In the genomic region with DNA sequence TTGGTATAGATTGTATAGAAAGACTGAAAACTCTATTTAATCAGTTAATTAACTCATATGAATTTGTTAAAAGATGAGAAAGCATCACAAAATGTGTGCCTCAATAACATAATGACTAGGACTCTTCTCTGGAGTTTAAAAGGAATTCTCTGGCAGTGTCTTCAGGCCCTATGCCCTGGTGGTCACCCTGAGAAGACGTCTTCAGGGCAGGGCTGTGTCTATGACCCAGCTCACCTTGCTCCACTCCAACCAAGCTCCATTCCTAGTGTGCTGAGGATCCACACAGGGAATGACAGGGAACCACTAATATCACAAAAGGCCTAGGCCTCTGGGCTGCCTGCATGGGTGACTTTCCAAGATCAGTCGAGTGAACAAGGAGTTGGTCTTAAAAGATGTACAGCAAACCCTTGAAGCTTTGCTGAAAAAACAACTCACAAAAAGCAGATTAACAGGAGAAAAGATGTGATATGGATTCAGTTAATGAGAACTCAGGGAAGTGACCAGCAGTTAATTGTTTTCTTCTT, we compare ENCODE assay signal across 19 cellular contexts.
"Had no signal": no experiment of that assay in that cellular context is flagged by ENCODE, and none has a peak within 500 bp of the region (broad histone marks: within the 10 kb centered on the region; RNA-seq: fewer than 3 reads in every experiment).

No MANE protein-coding gene starts in this region.

- H3K27me3 ChIP-seq: body of pancreas, foreskin keratinocyte, right lobe of liver, testis had no signal

- DNase-seq: activated B cell treated with CpG ODN at 0.5 μM for 24 hours; activated CD4-positive, alpha-beta T cell treated with anti-CD3 and anti-CD28 coated beads for 48 hours; activated CD8-positive, alpha-beta T cell treated with anti-CD3 and anti-CD28 coated beads, Interleukin-2, amount 10 ng/mL, durations not matched to agents 7 days and 5 days; activated naive CD4-positive, alpha-beta T cell treated with Interleukin-2 at 50 U/mL for 16 hours; activated naive CD8-positive, alpha-beta T cell treated with anti-CD3 and anti-CD28 coated beads, Interleukin-2, amount 10 ng/mL, durations not matched to agents 7 days and 5 days; activated T-cell treated with anti-CD3 and anti-CD28 coated beads, Interleukin-2, amount 50 U/mL, for 24 hours; amygdala; body of pancreas; foreskin keratinocyte; hippocampal formation; islet precursor cell; natural killer cell; right lobe of liver; small intestine; stimulated activated CD4-positive, alpha-beta T cell treated with anti-CD3 and anti-CD28 coated beads, Interleukin-4, amount 100 ng/mL, for 1 hour; testis had no signal

- H3K9ac ChIP-seq: parathyroid adenoma had no signal

- H3K27me3 Mint-ChIP-seq: activated B cell treated with CpG ODN at 0.5 μM for 24 hours; activated naive CD8-positive, alpha-beta T cell treated with anti-CD3 and anti-CD28 coated beads, Interleukin-2, amount 10 ng/mL, durations not matched to agents 7 days and 5 days; activated T-cell treated with anti-CD3 and anti-CD28 coated beads, Interleukin-2, amount 50 U/mL, for 24 hours had no signal

- H3K4me3 Mint-ChIP-seq: activated B cell treated with CpG ODN at 0.5 μM for 24 hours; activated CD8-positive, alpha-beta T cell treated with anti-CD3 and anti-CD28 coated beads, Interleukin-2, amount 10 ng/mL, durations not matched to agents 7 days and 5 days; activated naive CD8-positive, alpha-beta T cell treated with anti-CD3 and anti-CD28 coated beads, Interleukin-2, amount 10 ng/mL, durations not matched to agents 7 days and 5 days; activated T-cell treated with anti-CD3 and anti-CD28 coated beads, Interleukin-2, amount 50 U/mL, for 24 hours; natural killer cell; T-helper 2 cell treated with Interferon-gamma antibody and Interleukin-4, amounts not matched to agents 5 μg/mL and 100 μg/mL, for 36 hours had no signal

- H3K9me3 ChIP-seq: body of pancreas, right lobe of liver, testis had no signal

- H3K4me1 Mint-ChIP-seq: activated B cell treated with CpG ODN at 0.5 μM for 24 hours had no signal

- H3K36me3 Mint-ChIP-seq: natural killer cell had no signal

- H2AFZ ChIP-seq: parathyroid adenoma had no signal

- H3K9me3 Mint-ChIP-seq: activated B cell treated with CpG ODN at 0.5 μM for 24 hours; activated T-helper 2 cell treated with anti-CD3 and anti-CD28 coated beads, Interferon-gamma antibody, Interleukin-2, Interleukin-4, amounts not matched to agents 10 μg/mL and 5 μg/mL and 100 μg/mL, durations not matched to agents 14 hours and 24 hours and 36 hours; T-helper 2 cell treated with Interferon-gamma antibody and Interleukin-4, amounts not matched to agents 5 μg/mL and 100 μg/mL, for 36 hours had no signal

- H3K27ac ChIP-seq: body of pancreas, foreskin keratinocyte, parathyroid adenoma, right lobe of liver, testis had no signal

- H3K4me1 ChIP-seq: body of pancreas, foreskin keratinocyte, parathyroid adenoma, right lobe of liver, testis had no signal

- H3K27ac Mint-ChIP-seq: activated B cell treated with CpG ODN at 0.5 μM for 24 hours; activated CD8-positive, alpha-beta T cell treated with anti-CD3 and anti-CD28 coated beads, Interleukin-2, amount 10 ng/mL, durations not matched to agents 7 days and 5 days; activated naive CD8-positive, alpha-beta T cell treated with anti-CD3 and anti-CD28 coated beads, Interleukin-2, amount 10 ng/mL, durations not matched to agents 7 days and 5 days; activated T-cell treated with anti-CD3 and anti-CD28 coated beads, Interleukin-2, amount 50 U/mL, for 24 hours; activated T-helper 2 cell treated with anti-CD3 and anti-CD28 coated beads, Interferon-gamma antibody, Interleukin-2, Interleukin-4, amounts not matched to agents 10 μg/mL and 5 μg/mL and 100 μg/mL, durations not matched to agents 14 hours and 24 hours and 36 hours; T-helper 2 cell treated with Interferon-gamma antibody and Interleukin-4, amounts not matched to agents 5 μg/mL and 100 μg/mL, for 36 hours had no signal

- ATAC-seq: activated CD8-positive, alpha-beta T cell treated with anti-CD3 and anti-CD28 coated beads, Interleukin-2, amount 10 ng/mL, durations not matched to agents 7 days and 5 days; body of pancreas; foreskin keratinocyte; natural killer cell; right lobe of liver had no signal
